Comparison of ENCODE assay signal across 11 cellular contexts in genomic region chr1:43034195-43034658, GRCh38.
DNase-seq lines count a peak whose midpoint lies in the region; ATAC-seq and TF ChIP-seq lines count a peak whose summit lies in the region.
"Had no signal": no experiment of that assay in that cellular context is flagged by ENCODE, and none has a peak within 500 bp of the region (broad histone marks: within the 10 kb centered on the region; RNA-seq: fewer than 3 reads in every experiment).

No MANE protein-coding gene starts in this region.

- H3K27me3 ChIP-seq in Caco-2 (replicated peaks; ENCODE audit: control insufficient read depth, insufficient read depth, low read length) (no peaks in the 10 kb centered on the region), PC-3 (ENCODE audit: low read length) (no peaks in the 10 kb centered on the region), colonic mucosa (no peaks in the 10 kb centered on the region), A673 (replicated peaks; ENCODE audit: insufficient read depth, low read depth, low read length, poor library complexity) (no peaks in the 10 kb centered on the region)
- H3K27me3 ChIP-seq: sigmoid colon had no signal

- H3K27ac ChIP-seq in PC-3 (ENCODE audit: low read length): no peak overlapping the region
- peak overlapping the region; percentile 17 for H3K27ac ChIP-seq in colonic mucosa
- H3K27ac ChIP-seq in A673 (ENCODE audit: low read depth, low read length, poor library complexity, severe bottlenecking): no peak overlapping the region
- H3K27ac ChIP-seq: sigmoid colon had no signal

- no peaks in the 10 kb centered on the region for H3K27me3 Mint-ChIP-seq in Caco-2 (ENCODE audit: insufficient read depth, unreplicated experiment)
- H3K27me3 Mint-ChIP-seq in natural killer cell treated with Interleukin-12 subunit alpha and Interleukin-12 subunit beta and Interleukin-15 and Interleukin-18, amount 100 ng/mL, for 72 hours: no peaks in the 10 kb centered on the region

- peak overlapping the region; percentile 35; the same call in 1 of the 2 replicates for H3K4me2 ChIP-seq in PC-3 (ENCODE audit: low read length)

- no peaks in the 10 kb centered on the region for H3K9me2 ChIP-seq in PC-3 (replicated peaks; ENCODE audit: low read length)

- H3K27ac Mint-ChIP-seq in Caco-2 (ENCODE audit: unreplicated experiment): peak overlapping the region; percentile 73
- H3K27ac Mint-ChIP-seq in natural killer cell treated with Interleukin-12 subunit alpha and Interleukin-12 subunit beta and Interleukin-15 and Interleukin-18, amount 100 ng/mL, for 72 hours: peak overlapping the region; percentile 82 to 83

- BruUV-seq in Caco-2 (replicated peaks; lab: Mats Ljungman, UMichigan): no TSS peak
- no TSS peak for BruUV-seq in PC-3 (replicated peaks; lab: Mats Ljungman, UMichigan)
- no TSS peak for BruUV-seq in A673 (replicated peaks; lab: Mats Ljungman, UMichigan)

- peaks cover 62% of the 10 kb centered on the region for H3K4me1 ChIP-seq in Caco-2
- peaks cover 14% of the 10 kb centered on the region for H3K4me1 ChIP-seq in PC-3 (ENCODE audit: insufficient read depth, low read length)
- H3K4me1 ChIP-seq in colonic mucosa: no peaks in the 10 kb centered on the region
- peaks cover 6% of the 10 kb centered on the region for H3K4me1 ChIP-seq in A673 (ENCODE audit: insufficient read depth, low read length, poor library complexity, severe bottlenecking)
- H3K4me1 ChIP-seq: sigmoid colon had no signal

- POLR2A ChIA-PET in Caco-2 (lab: Charles Lee): interaction anchor here (0.5 kb wide), 2 partner anchors 151 to 362 kb away, joined by 4 to 7 read pairs; no protein-coding TSS in a partner anchor
- POLR2A ChIA-PET in PC-3 (lab: Charles Lee; ENCODE audit: unreplicated experiment): interaction anchor here (0.6 kb wide), 1 partner anchor 92 kb away, joined by 3 read pairs; no protein-coding TSS in a partner anchor
- POLR2A ChIA-PET in A673 (lab: Charles Lee; ENCODE audit: low non-redundant PET): no interaction called here

- no peak overlapping the region for H3K4me3 ChIP-seq in Caco-2 (ENCODE audit: low read depth, low read length)
- H3K4me3 ChIP-seq in PC-3 (ENCODE audit: low read length): no peak overlapping the region
- no peak overlapping the region for H3K4me3 ChIP-seq in colonic mucosa
- H3K4me3 ChIP-seq in A673 (ENCODE audit: low read depth, low read length, poor library complexity, severe bottlenecking): no peak overlapping the region
- H3K4me3 ChIP-seq: sigmoid colon had no signal

- H4K20me1 ChIP-seq in PC-3 (ENCODE audit: low read length): no peaks in the 10 kb centered on the region

- H3K36me3 ChIP-seq in Caco-2 (ENCODE audit: control insufficient read depth, insufficient read depth, low read length): no peaks in the 10 kb centered on the region
- H3K36me3 ChIP-seq in PC-3 (ENCODE audit: low read depth, low read length): no peaks in the 10 kb centered on the region
- H3K36me3 ChIP-seq in colonic mucosa: no peaks in the 10 kb centered on the region
- H3K36me3 ChIP-seq in A673 (ENCODE audit: insufficient read depth, low read length, poor library complexity, severe bottlenecking): no peaks in the 10 kb centered on the region
- H3K36me3 ChIP-seq: sigmoid colon had no signal

- no peaks in the 10 kb centered on the region for H3K9me3 ChIP-seq in Caco-2
- no peaks in the 10 kb centered on the region for H3K9me3 ChIP-seq in PC-3 (ENCODE audit: low read length)
- H3K9me3 ChIP-seq in colonic mucosa: no peaks in the 10 kb centered on the region
- H3K9me3 ChIP-seq in A673 (ENCODE audit: low read depth, low read length, poor library complexity, severe bottlenecking): no peaks in the 10 kb centered on the region
- H3K9me3 ChIP-seq: sigmoid colon had no signal

- H3F3A ChIP-seq in PC-3 (ENCODE audit: low read length, unreplicated experiment): no peaks in the 10 kb centered on the region

- H3K36me3 Mint-ChIP-seq in Caco-2 (ENCODE audit: insufficient read depth, unreplicated experiment): no peaks in the 10 kb centered on the region
- H3K36me3 Mint-ChIP-seq in natural killer cell treated with Interleukin-12 subunit alpha and Interleukin-12 subunit beta and Interleukin-15 and Interleukin-18, amount 100 ng/mL, for 72 hours: no peaks in the 10 kb centered on the region

- ATAC-seq in PC-3: peak; percentile 87
- no peak for ATAC-seq in natural killer cell treated with Interleukin-12 subunit alpha and Interleukin-12 subunit beta and Interleukin-15 and Interleukin-18, amount 100 ng/mL, for 72 hours
- no peak for ATAC-seq in GM21619 (IDR thresholded peaks at IDR 0.05; ENCODE audit: unreplicated experiment)

- TF ChIP-seq CTCF in Caco-2 (IDR thresholded peaks at IDR 0.05; ENCODE audit: insufficient read depth in 1 of 2, low read depth in 1 of 2, low read length in 1 of 2, severe bottlenecking in 1 of 2, unreplicated experiment in 1 of 2): no peak
- TF ChIP-seq CTCF in PC-3 (conservative IDR thresholded peaks at IDR 0.05; ENCODE audit: low read depth, low read length): no peak
- no peak for TF ChIP-seq CTCF in colonic mucosa (IDR thresholded peaks at IDR 0.05)
- TF ChIP-seq CTCF in A673 (conservative IDR thresholded peaks at IDR 0.05; ENCODE audit: low read depth, low read length): no peak

- H3K4me3 Mint-ChIP-seq in Caco-2 (ENCODE audit: unreplicated experiment): no peak overlapping the region
- H3K4me3 Mint-ChIP-seq in natural killer cell treated with Interleukin-12 subunit alpha and Interleukin-12 subunit beta and Interleukin-15 and Interleukin-18, amount 100 ng/mL, for 72 hours: peak overlapping the region; percentile 31

- H3K4me1 Mint-ChIP-seq in Caco-2 (ENCODE audit: low read depth, unreplicated experiment): peaks cover 23% of the 10 kb centered on the region
- H3K4me1 Mint-ChIP-seq in natural killer cell treated with Interleukin-12 subunit alpha and Interleukin-12 subunit beta and Interleukin-15 and Interleukin-18, amount 100 ng/mL, for 72 hours (ENCODE audit: low read depth in 2 of 2): peaks cover 15 to 16% of the 10 kb centered on the region in 2 donors

- no peaks in the 10 kb centered on the region for H3K79me2 ChIP-seq in PC-3 (ENCODE audit: low read length)

- H3K9me3 Mint-ChIP-seq in Caco-2 (ENCODE audit: unreplicated experiment): no peaks in the 10 kb centered on the region
- H3K9me3 Mint-ChIP-seq in natural killer cell treated with Interleukin-12 subunit alpha and Interleukin-12 subunit beta and Interleukin-15 and Interleukin-18, amount 100 ng/mL, for 72 hours: no peaks in the 10 kb centered on the region

- CTCF ChIA-PET in Caco-2 (lab: Charles Lee) (interaction anchor here (0.6 kb wide), 1 partner anchor 41 kb away, joined by 3 read pairs; no protein-coding TSS in a partner anchor), PC-3 (lab: Charles Lee) (interaction anchor here (0.8 to 1.2 kb wide), 2 partner anchors 39 to 121 kb away, joined by 5 to 6 read pairs; no protein-coding TSS in a partner anchor), A673 (lab: Charles Lee) (no interaction called here)

- peak overlapping the region; percentile 60 for H2AFZ ChIP-seq in PC-3 (ENCODE audit: low read length)

- intact Hi-C loops in Caco-2 (cut with micrococcal nuclease; ENCODE audit: unreplicated experiment) (no loop called here), PC-3 (cut with micrococcal nuclease) (no loop called here), colonic mucosa (cut with DNase I) (no loop called here), A673 (cut with micrococcal nuclease; ENCODE audit: unreplicated experiment) (no loop called here)

- H3K9ac ChIP-seq in PC-3 (ENCODE audit: low read length): no peak overlapping the region
- no peak overlapping the region for H3K9ac ChIP-seq in colonic mucosa (ENCODE audit: low read depth in 2 of 2, low read length in 2 of 2)

- peak in 1 of 2 experiments; percentile 73 for DNase-seq in Caco-2
- DNase-seq in PC-3: peak; percentile 44
- DNase-seq in colonic mucosa: peak; percentile 43
- no peak for DNase-seq in natural killer cell treated with Interleukin-12 subunit alpha and Interleukin-12 subunit beta and Interleukin-15 and Interleukin-18, amount 100 ng/mL, for 72 hours (ENCODE audit: low spot score)
- no peak for DNase-seq in NCI-H345 (lab: John Stamatoyannopoulos, UW)
- no peak for DNase-seq in A673 (ENCODE audit: low spot score)
- DNase-seq: activated effector memory CD4-positive, alpha-beta T cell treated with Interleukin-2 at 50 U/mL for 16 hours; DMS79 treated with DMSO at 0.1 percent for 48 hours; NCI-H1105; sigmoid colon had no signal

Comparison
In these comparisons a context has a peak if more than half of its experiments do, and no peak if none do; other contexts are left out.
1. DNase-seq: peak in PC-3 (single experiment) and colonic mucosa (single experiment); none in natural killer cell treated with Interleukin-12 subunit alpha and Interleukin-12 subunit beta and Interleukin-15 and Interleukin-18, amount 100 ng/mL, for 72 hours (single experiment), NCI-H345 (single experiment) and A673 (single experiment).